ENCODE assay signal across 16 cellular contexts in the genomic region with DNA sequence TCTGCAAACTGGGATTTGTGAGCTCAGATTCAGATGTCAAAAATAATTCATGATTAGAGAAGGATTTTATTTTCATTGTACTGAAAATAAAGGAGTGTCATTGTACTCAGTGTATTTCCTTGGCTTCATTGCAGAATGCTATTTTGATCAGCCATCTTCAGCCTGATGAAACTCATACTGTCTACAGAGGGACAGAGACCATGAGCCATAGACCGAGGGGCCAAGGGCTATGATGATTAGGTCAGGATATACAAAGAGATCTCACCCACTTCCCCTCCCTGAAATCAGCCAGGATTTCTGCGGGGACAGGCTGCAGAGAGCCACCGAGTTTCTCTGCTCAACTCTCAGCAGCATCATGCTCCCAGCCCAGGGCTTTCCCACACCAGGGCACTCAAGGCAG. TPM values are rescaled to one million over a fixed set of nuclear protein-coding genes. Genes with fewer than 3 reads are reported as not detected.
"Had no signal": no experiment of that assay in that cellular context is flagged by ENCODE, and none has a peak within 500 bp of the region (broad histone marks: within the 10 kb centered on the region; RNA-seq: fewer than 3 reads in every experiment).

No MANE protein-coding gene starts in this region.

- H3K4me3 Mint-ChIP-seq: activated CD4-positive, alpha-beta memory T cell treated with anti-CD3 and anti-CD28 coated beads for 36 hours; activated CD4-positive, alpha-beta T cell treated with anti-CD3 and anti-CD28 coated beads for 36 hours; activated CD8-positive, alpha-beta memory T cell treated with anti-CD3 and anti-CD28 coated beads, Interleukin-2, amount 10 ng/mL, durations not matched to agents 7 days and 5 days; activated naive CD4-positive, alpha-beta T cell treated with anti-CD3 and anti-CD28 coated beads, Interleukin-2, amount 50 U/mL, for 24 hours; memory B cell; natural killer cell; T-helper 17 cell had no signal

- H3K27ac ChIP-seq: upper lobe of left lung had no signal

- H3K9me3 Mint-ChIP-seq: activated CD4-positive, alpha-beta memory T cell treated with anti-CD3 and anti-CD28 coated beads for 36 hours; activated naive CD4-positive, alpha-beta T cell treated with anti-CD3 and anti-CD28 coated beads, Interleukin-2, amount 50 U/mL, for 24 hours; memory B cell; natural killer cell had no signal

- H3K27me3 ChIP-seq: upper lobe of left lung had no signal

- H3K27ac Mint-ChIP-seq: activated CD4-positive, alpha-beta memory T cell treated with anti-CD3 and anti-CD28 coated beads for 36 hours; activated CD4-positive, alpha-beta T cell treated with anti-CD3 and anti-CD28 coated beads for 36 hours; activated CD8-positive, alpha-beta memory T cell treated with anti-CD3 and anti-CD28 coated beads, Interleukin-2, amount 10 ng/mL, durations not matched to agents 7 days and 5 days; activated naive CD4-positive, alpha-beta T cell treated with anti-CD3 and anti-CD28 coated beads, Interleukin-2, amount 50 U/mL, for 24 hours; memory B cell; natural killer cell; T-helper 17 cell had no signal

- H3K4me1 ChIP-seq: upper lobe of left lung had no signal

- H3K4me1 Mint-ChIP-seq: activated CD4-positive, alpha-beta T cell treated with anti-CD3 and anti-CD28 coated beads for 36 hours; activated CD8-positive, alpha-beta memory T cell treated with anti-CD3 and anti-CD28 coated beads, Interleukin-2, amount 10 ng/mL, durations not matched to agents 7 days and 5 days; activated naive CD4-positive, alpha-beta T cell treated with anti-CD3 and anti-CD28 coated beads, Interleukin-2, amount 50 U/mL, for 24 hours; memory B cell; natural killer cell; T-helper 17 cell had no signal

- ATAC-seq: activated CD4-positive, alpha-beta T cell treated with anti-CD3 and anti-CD28 coated beads for 36 hours; activated CD8-positive, alpha-beta memory T cell treated with anti-CD3 and anti-CD28 coated beads, Interleukin-2, amount 10 ng/mL, durations not matched to agents 7 days and 5 days; T-helper 17 cell had no signal

- H3K27me3 Mint-ChIP-seq: activated CD4-positive, alpha-beta memory T cell treated with anti-CD3 and anti-CD28 coated beads for 36 hours; activated CD4-positive, alpha-beta T cell treated with anti-CD3 and anti-CD28 coated beads for 36 hours; activated naive CD4-positive, alpha-beta T cell treated with anti-CD3 and anti-CD28 coated beads, Interleukin-2, amount 50 U/mL, for 24 hours; memory B cell; T-helper 17 cell had no signal

- DNase-seq: activated CD4-positive, alpha-beta memory T cell treated with anti-CD3 and anti-CD28 coated beads for 36 hours; activated CD4-positive, alpha-beta T cell treated with anti-CD3 and anti-CD28 coated beads for 36 hours; activated CD8-positive, alpha-beta memory T cell treated with anti-CD3 and anti-CD28 coated beads, Interleukin-2, amount 10 ng/mL, durations not matched to agents 7 days and 5 days; activated effector memory CD4-positive, alpha-beta T cell treated with Interleukin-2 at 50 U/mL for 16 hours; activated T-cell treated with anti-CD3 and anti-CD28 coated beads, Interleukin-2, amount 50 U/mL, for 1 hour; hypothalamus; left ventricle myocardium superior; natural killer cell; occipital lobe; stimulated activated CD4-positive, alpha-beta T cell treated with anti-CD3 and anti-CD28 coated beads, Interleukin-12 subunit alpha, Interleukin-12 subunit beta, amount 100 ng/mL, for 4 hours; stimulated activated CD4-positive, alpha-beta T cell treated with anti-CD3 and anti-CD28 coated beads, Interleukin-2, amount 100 ng/mL, for 24 hours; T-helper 17 cell; upper lobe of left lung had no signal

- H3K4me3 ChIP-seq: upper lobe of left lung had no signal

- H3K36me3 Mint-ChIP-seq: activated CD4-positive, alpha-beta memory T cell treated with anti-CD3 and anti-CD28 coated beads for 36 hours; activated CD8-positive, alpha-beta memory T cell treated with anti-CD3 and anti-CD28 coated beads, Interleukin-2, amount 10 ng/mL, durations not matched to agents 7 days and 5 days; activated naive CD4-positive, alpha-beta T cell treated with anti-CD3 and anti-CD28 coated beads, Interleukin-2, amount 50 U/mL, for 24 hours; memory B cell; natural killer cell had no signal

- H3K36me3 ChIP-seq: upper lobe of left lung had no signal

RNA-seq across cellular contexts. Expression of gene ALDH8A1, which starts 47.0 kb away (rescaled TPM):
- total RNA-seq: fibroblast of villous mesenchyme had no signal
